ENCODE assay signal across 33 cellular contexts in the genomic region with DNA sequence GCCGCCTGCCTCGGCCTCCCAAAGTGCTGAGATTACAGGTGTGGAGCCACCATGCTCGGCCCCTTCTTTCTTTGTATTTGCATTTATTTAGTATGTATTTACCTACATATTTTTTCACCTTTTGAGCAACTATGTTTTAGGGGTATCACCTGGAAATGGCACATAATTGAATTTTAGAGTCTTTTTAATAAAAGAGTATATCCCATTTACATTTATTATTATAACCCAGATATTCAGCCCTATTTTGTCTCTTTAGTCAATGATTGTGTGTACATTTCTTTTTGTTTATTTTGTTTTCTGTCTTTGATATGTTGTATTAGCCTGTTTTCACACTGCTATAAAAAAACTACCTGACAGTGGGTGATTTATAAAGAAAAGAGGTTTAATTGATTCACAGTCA.
"Had no signal": no experiment of that assay in that cellular context is flagged by ENCODE, and none has a peak within 500 bp of the region (broad histone marks: within the 10 kb centered on the region; RNA-seq: fewer than 3 reads in every experiment).

No MANE protein-coding gene starts in this region.

- H3K9me3 ChIP-seq: ascending aorta, body of pancreas, breast epithelium had no signal

- FAIRE-seq: astrocyte, bronchial epithelial cell had no signal

- H3K27me3 ChIP-seq: adrenal gland, ascending aorta, body of pancreas, brain microvascular endothelial cell, breast epithelium, cardiac muscle cell had no signal

- ATAC-seq: activated naive CD4-positive, alpha-beta T cell treated with anti-CD3 and anti-CD28 coated beads, Interleukin-2, amount 50 U/mL, for 72 hours; activated naive CD8-positive, alpha-beta T cell treated with anti-CD3 and anti-CD28 coated beads, Interleukin-2, amount 50 U/mL, for 24 hours; activated T-cell treated with anti-CD3 and anti-CD28 coated beads, Interleukin-2, amount 50 U/mL, for 4 hours; activated T-cell treated with anti-CD3 and anti-CD28 coated beads, Interleukin-2, amount 50 U/mL, for 72 hours; activated T-helper 17 cell treated with anti-CD3 and anti-CD28 coated beads, Interleukin-2, amount 50 U/mL, for 72 hours; body of pancreas had no signal

- H3K4me1 ChIP-seq: adrenal gland, ascending aorta, body of pancreas, breast epithelium had no signal

- H3K36me3 ChIP-seq: adrenal gland, ascending aorta, brain microvascular endothelial cell, breast epithelium, cardiac muscle cell had no signal

- H3K4me3 ChIP-seq: adrenal gland, ascending aorta, body of pancreas, breast epithelium, cardiac muscle cell had no signal

- H3K27ac ChIP-seq: adrenal gland, ascending aorta, body of pancreas, brain microvascular endothelial cell, breast epithelium, cardiac muscle cell had no signal

- DNase-seq: activated effector memory CD4-positive, alpha-beta T cell treated with anti-CD3 and anti-CD28 coated beads, Interleukin-2, amount 50 U/mL, for 16 hours; activated effector memory CD4-positive, alpha-beta T cell treated with Interleukin-2 at 50 U/mL for 16 hours; activated gamma-delta T cell; activated gamma-delta T cell treated with Interleukin-2 at 50 U/mL for 16 hours; activated naive CD4-positive, alpha-beta T cell; activated naive CD4-positive, alpha-beta T cell treated with anti-CD3 and anti-CD28 coated beads for 36 hours; activated naive CD4-positive, alpha-beta T cell treated with anti-CD3 and anti-CD28 coated beads, Interleukin-2, amount 10 ng/mL, durations not matched to agents 7 days and 5 days; activated naive CD4-positive, alpha-beta T cell treated with anti-CD3 and anti-CD28 coated beads, Interleukin-2, amount 50 U/mL, for 16 hours; activated naive CD4-positive, alpha-beta T cell treated with Interleukin-2 at 50 U/mL for 16 hours; activated naive CD8-positive, alpha-beta T cell treated with anti-CD3 and anti-CD28 coated beads for 36 hours; activated naive CD8-positive, alpha-beta T cell treated with anti-CD3 and anti-CD28 coated beads, Interleukin-2, amount 10 ng/mL, durations not matched to agents 7 days and 5 days; activated naive CD8-positive, alpha-beta T cell treated with anti-CD3 and anti-CD28 coated beads, Interleukin-2, amount 50 U/mL, for 24 hours; activated T-cell treated with anti-CD3 and anti-CD28 coated beads, Interleukin-2, amount 50 U/mL, for 24 hours; activated T-cell treated with anti-CD3 and anti-CD28 coated beads, Interleukin-2, amount 50 U/mL, for 4 hours; activated T-cell treated with anti-CD3 and anti-CD28 coated beads, Interleukin-2, amount 50 U/mL, for 48 hours; activated T-cell treated with anti-CD3 and anti-CD28 coated beads, Interleukin-2, amount 50 U/mL, for 72 hours; adrenal gland; amniotic stem cell; amygdala; anterior cingulate cortex; aorta; body of pancreas; brain microvascular endothelial cell; caudate nucleus; central memory CD4-positive, alpha-beta T cell; cerebellar nuclear complex had no signal
